1 cellular context compared by ENCODE assay signal in genomic region chr19:33740811-33741396, GRCh38.
TF ChIP-seq lines count a peak whose summit lies in the region.

No MANE protein-coding gene starts in this region.

TF ChIP-seq in HepG2, 621 proteins besides CTCF, POLR2A, EP300 and RAD21 (continued from another document):
- TF ChIP-seq ZNF646 (CRISPR knock-in tag; IDR thresholded peaks at IDR 0.05) = no peak
- TF ChIP-seq SALL1 (CRISPR knock-in tag; IDR thresholded peaks at IDR 0.05) = peak; percentile 67
- TF ChIP-seq RFXAP (CRISPR knock-in tag; IDR thresholded peaks at IDR 0.05; ENCODE audit: borderline replicate concordance) = 0 out of 2 replicates have a peak, but pooled peaks have one; percentile 26
- peak; percentile 87; the same call in 1 of the 2 replicates for TF ChIP-seq KLF6 (CRISPR knock-in tag; IDR thresholded peaks at IDR 0.05)
- TF ChIP-seq GATAD1 (CRISPR knock-in tag; IDR thresholded peaks at IDR 0.05) = 0 out of 2 replicates have a peak, but pooled peaks have one; percentile 24
- TF ChIP-seq ONECUT2 (CRISPR knock-in tag; IDR thresholded peaks at IDR 0.05) = peak; percentile 19; the same call in 1 of the 2 replicates
- no peak for TF ChIP-seq FOXM1 (CRISPR knock-in tag; IDR thresholded peaks at IDR 0.05)
- TF ChIP-seq, protein P1, sequence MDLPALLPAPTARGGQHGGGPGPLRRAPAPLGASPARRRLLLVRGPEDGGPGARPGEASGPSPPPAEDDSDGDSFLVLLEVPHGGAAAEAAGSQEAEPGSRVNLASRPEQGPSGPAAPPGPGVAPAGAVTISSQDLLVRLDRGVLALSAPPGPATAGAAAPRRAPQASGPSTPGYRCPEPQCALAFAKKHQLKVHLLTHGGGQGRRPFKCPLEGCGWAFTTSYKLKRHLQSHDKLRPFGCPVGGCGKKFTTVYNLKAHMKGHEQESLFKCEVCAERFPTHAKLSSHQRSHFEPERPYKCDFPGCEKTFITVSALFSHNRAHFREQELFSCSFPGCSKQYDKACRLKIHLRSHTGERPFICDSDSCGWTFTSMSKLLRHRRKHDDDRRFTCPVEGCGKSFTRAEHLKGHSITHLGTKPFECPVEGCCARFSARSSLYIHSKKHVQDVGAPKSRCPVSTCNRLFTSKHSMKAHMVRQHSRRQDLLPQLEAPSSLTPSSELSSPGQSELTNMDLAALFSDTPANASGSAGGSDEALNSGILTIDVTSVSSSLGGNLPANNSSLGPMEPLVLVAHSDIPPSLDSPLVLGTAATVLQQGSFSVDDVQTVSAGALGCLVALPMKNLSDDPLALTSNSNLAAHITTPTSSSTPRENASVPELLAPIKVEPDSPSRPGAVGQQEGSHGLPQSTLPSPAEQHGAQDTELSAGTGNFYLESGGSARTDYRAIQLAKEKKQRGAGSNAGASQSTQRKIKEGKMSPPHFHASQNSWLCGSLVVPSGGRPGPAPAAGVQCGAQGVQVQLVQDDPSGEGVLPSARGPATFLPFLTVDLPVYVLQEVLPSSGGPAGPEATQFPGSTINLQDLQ (CRISPR knock-in tag; IDR thresholded peaks at IDR 0.05) = no peak
- TF ChIP-seq ELF1 (CRISPR knock-in tag; IDR thresholded peaks at IDR 0.05) = no peak
- TF ChIP-seq NKX3-1 (CRISPR knock-in tag; IDR thresholded peaks at IDR 0.05) = peak; percentile 72
- no peak for TF ChIP-seq ZNF484 (CRISPR knock-in tag; IDR thresholded peaks at IDR 0.05; ENCODE audit: borderline replicate concordance, low read depth)
- TF ChIP-seq BCL6 (CRISPR knock-in tag; IDR thresholded peaks at IDR 0.05) = no peak
- TF ChIP-seq KAT2B (IDR thresholded peaks at IDR 0.05; ENCODE audit: borderline replicate concordance, low read depth, low read length) = no peak
- peak in 1 of 2 experiments; percentile 74; a peak in 1 of 4 replicates for TF ChIP-seq KLF16 (CRISPR knock-in tag; IDR thresholded peaks at IDR 0.05)
- 0 out of 2 replicates have a peak, but pooled peaks have one; percentile 35 for TF ChIP-seq MIXL1 (CRISPR knock-in tag; IDR thresholded peaks at IDR 0.05)
- TF ChIP-seq SKIL (CRISPR knock-in tag; IDR thresholded peaks at IDR 0.05; ENCODE audit: borderline replicate concordance) = no peak
- 0 out of 2 replicates have a peak, but pooled peaks have one; percentile 50 for TF ChIP-seq HBP1 (CRISPR knock-in tag; IDR thresholded peaks at IDR 0.05; ENCODE audit: low read depth)
- TF ChIP-seq ZNF558 (CRISPR knock-in tag; IDR thresholded peaks at IDR 0.05; ENCODE audit: borderline replicate concordance) = peak; percentile 35; the same call in 1 of the 2 replicates
- TF ChIP-seq ZNF773 (CRISPR knock-in tag; IDR thresholded peaks at IDR 0.05; ENCODE audit: borderline replicate concordance) = peak; percentile 64; the same call in 1 of the 2 replicates
- TF ChIP-seq ZNF792 (CRISPR knock-in tag; IDR thresholded peaks at IDR 0.05) = 0 out of 2 replicates have a peak, but pooled peaks have one; percentile 41
- TF ChIP-seq ZNF546 (CRISPR knock-in tag; conservative IDR thresholded peaks at IDR 0.05) = 0 out of 2 replicates have a peak, but pooled peaks have one; percentile 40
- 0 out of 2 replicates have a peak, but pooled peaks have one; percentile 41 for TF ChIP-seq HMGXB3 (CRISPR knock-in tag; IDR thresholded peaks at IDR 0.05; ENCODE audit: borderline replicate concordance)
